20 cellular contexts compared by ENCODE assay signal in genomic region chr3:50531201-50531600, GRCh38. TPM values are rescaled to one million over a fixed set of nuclear protein-coding genes. Genes with fewer than 3 reads are reported as not detected.
DNase-seq lines count a peak whose midpoint lies in the region; ATAC-seq, FAIRE-seq and TF ChIP-seq lines count a peak whose summit lies in the region.
"Had no signal": no experiment of that assay in that cellular context is flagged by ENCODE, and none has a peak within 500 bp of the region (broad histone marks: within the 10 kb centered on the region; RNA-seq: fewer than 3 reads in every experiment).

No MANE protein-coding gene starts in this region.

- peak; percentile 29 for DNase-seq in activated CD8-positive, alpha-beta T cell treated with anti-CD3 and anti-CD28 coated beads for 36 hours
- DNase-seq in activated CD8-positive, alpha-beta T cell treated with anti-CD3 and anti-CD28 coated beads, Interleukin-2, amount 10 ng/mL, durations not matched to agents 7 days and 5 days = no peak
- DNase-seq in stimulated activated naive CD8-positive, alpha-beta T cell treated with anti-CD3 and anti-CD28 coated beads, Interleukin-15, Interleukin-2, amounts not matched to agents 100 U/mL and 50 U/mL, for 24 hours = no peak
- no peak for DNase-seq in stimulated activated naive CD8-positive, alpha-beta T cell treated with anti-CD3 and anti-CD28 coated beads, Interleukin-15, amount 100 ng/mL, for 72 hours
- DNase-seq in H1 (ENCODE audit: low read depth in 1 of 2, low spot score in 2 of 2) (no peak), heart left ventricle (no peak), HPDE6-E6E7 (ENCODE audit: extremely low spot score) (no peak)
- no peak for DNase-seq in stimulated activated effector memory CD8-positive, alpha-beta T cell treated with anti-CD3 and anti-CD28 coated beads, Interleukin-12 subunit alpha, Interleukin-12 subunit beta, amount 100 ng/mL, for 72 hours (ENCODE audit: low spot score in 2 of 2)
- DNase-seq: 8988T; CD4-positive, alpha-beta memory T cell; DMS153; DMS79; GDM1; GM23248; H9 had no signal

- no peak overlapping the region for H3K9ac ChIP-seq in H1 (replicated peaks in 1 of 4; ENCODE audit: extremely low read depth in 1 of 4, low read depth in 3 of 4, low read length in 3 of 4)
- H3K9ac ChIP-seq: BLaER1, GM23248 had no signal

- H2BK20ac ChIP-seq in H1 (ENCODE audit: low read length) = peak overlapping the region; percentile 21; the same call in 1 of the 2 replicates

- H3K4me3 Mint-ChIP-seq in activated CD8-positive, alpha-beta T cell treated with anti-CD3 and anti-CD28 coated beads for 36 hours = no peak overlapping the region
- no peak overlapping the region for H3K4me3 Mint-ChIP-seq in activated CD8-positive, alpha-beta T cell treated with anti-CD3 and anti-CD28 coated beads, Interleukin-2, amount 10 ng/mL, durations not matched to agents 7 days and 5 days
- H3K4me3 Mint-ChIP-seq in stimulated activated naive CD8-positive, alpha-beta T cell treated with anti-CD3 and anti-CD28 coated beads, Interleukin-15, amount 100 ng/mL, for 72 hours = no peak overlapping the region
- no peak overlapping the region for H3K4me3 Mint-ChIP-seq in stimulated activated effector memory CD8-positive, alpha-beta T cell treated with anti-CD3 and anti-CD28 coated beads, Interleukin-12 subunit alpha, Interleukin-12 subunit beta, amount 100 ng/mL, for 72 hours
- H3K4me3 Mint-ChIP-seq: CD4-positive, alpha-beta memory T cell had no signal

- H3K9me3 ChIP-seq in H1 (ENCODE audit: insufficient read depth in 2 of 2, low read depth in 1 of 2, low read length in 1 of 2) (no peaks in the 10 kb centered on the region), heart left ventricle (no peaks in the 10 kb centered on the region)
- H3K9me3 ChIP-seq: BLaER1 had no signal

- no peak overlapping the region for H3K27ac ChIP-seq in H1 (ENCODE audit: low read depth, low read length)
- no peak overlapping the region for H3K27ac ChIP-seq in heart left ventricle
- H3K27ac ChIP-seq: BLaER1, GM23248 had no signal

- no peaks in the 10 kb centered on the region for H3K36me3 ChIP-seq in H1 (ENCODE audit: control insufficient read depth in 2 of 4, insufficient read depth in 4 of 4, low read length in 3 of 4)
- H3K36me3 ChIP-seq in heart left ventricle = no peaks in the 10 kb centered on the region
- H3K36me3 ChIP-seq: BLaER1 had no signal

- peaks cover 1% of the 10 kb centered on the region; the same call in 1 of the 2 replicates for H3K23me2 ChIP-seq in H1 (ENCODE audit: low read depth, low read length)

- 0 out of 2 replicates have a peak overlapping the region, but pooled peaks have one; percentile 29 for H2BK15ac ChIP-seq in H1 (ENCODE audit: low read length)

- TF ChIP-seq EP300 in H1 (IDR thresholded peaks at IDR 0.05; ENCODE audit: borderline replicate concordance in 1 of 2, low read depth in 2 of 2, low read length in 2 of 2) = no peak

- peaks cover 0 to 19% (median 9%) of the 10 kb centered on the region in 4 experiments; a peak in 6 of 7 replicates for H3K4me1 ChIP-seq in H1 (replicated peaks in 1 of 4; ENCODE audit: control insufficient read depth in 3 of 4, insufficient read depth in 4 of 4, low read length in 3 of 4)
- H3K4me1 ChIP-seq in heart left ventricle = peaks cover 0 to 5% (median 0%) of the 10 kb centered on the region in 12 donors

- H3K79me2 ChIP-seq in H1 (ENCODE audit: control insufficient read depth in 1 of 2, insufficient read depth in 2 of 2, low read length in 2 of 2) = no peaks in the 10 kb centered on the region

- no peak overlapping the region for H3K4me3 ChIP-seq in H1 (ENCODE audit: extremely low read depth in 1 of 4, insufficient read depth in 2 of 4, low read depth in 3 of 4, low read length in 4 of 4)
- no peak overlapping the region for H3K4me3 ChIP-seq in heart left ventricle
- H3K4me3 ChIP-seq: BLaER1, GM23248 had no signal

- H3K18ac ChIP-seq in H1 (ENCODE audit: extremely low read depth, low read length) = no peak overlapping the region

- TF ChIP-seq POLR2A in H1 (IDR thresholded peaks at IDR 0.05; ENCODE audit: control extremely low read depth in 1 of 2, low read depth in 2 of 2, low read length in 2 of 2) (no peak), heart left ventricle (IDR thresholded peaks at IDR 0.05) (no peak)

- no peak overlapping the region for H4K8ac ChIP-seq in H1 (ENCODE audit: extremely low read depth, insufficient read depth, low read length)

- H4K91ac ChIP-seq in H1 (replicated peaks; ENCODE audit: insufficient read length, low read length) = peak overlapping the region; percentile 46

- no peak overlapping the region for H3K27ac Mint-ChIP-seq in activated CD8-positive, alpha-beta T cell treated with anti-CD3 and anti-CD28 coated beads for 36 hours
- H3K27ac Mint-ChIP-seq in activated CD8-positive, alpha-beta T cell treated with anti-CD3 and anti-CD28 coated beads, Interleukin-2, amount 10 ng/mL, durations not matched to agents 7 days and 5 days = no peak overlapping the region
- no peak overlapping the region for H3K27ac Mint-ChIP-seq in stimulated activated naive CD8-positive, alpha-beta T cell treated with anti-CD3 and anti-CD28 coated beads, Interleukin-15, amount 100 ng/mL, for 72 hours
- H3K27ac Mint-ChIP-seq in stimulated activated effector memory CD8-positive, alpha-beta T cell treated with anti-CD3 and anti-CD28 coated beads, Interleukin-12 subunit alpha, Interleukin-12 subunit beta, amount 100 ng/mL, for 72 hours = no peak overlapping the region
- H3K27ac Mint-ChIP-seq: CD14-positive monocyte; CD4-positive, alpha-beta memory T cell; H9 had no signal

- H3K4me1 Mint-ChIP-seq in activated CD8-positive, alpha-beta T cell treated with anti-CD3 and anti-CD28 coated beads for 36 hours (ENCODE audit: low read depth) = no peaks in the 10 kb centered on the region
- H3K4me1 Mint-ChIP-seq in activated CD8-positive, alpha-beta T cell treated with anti-CD3 and anti-CD28 coated beads, Interleukin-2, amount 10 ng/mL, durations not matched to agents 7 days and 5 days (ENCODE audit: low read depth) = peaks cover 2% of the 10 kb centered on the region
- H3K4me1 Mint-ChIP-seq in stimulated activated naive CD8-positive, alpha-beta T cell treated with anti-CD3 and anti-CD28 coated beads, Interleukin-15, amount 100 ng/mL, for 72 hours = peaks cover 7% of the 10 kb centered on the region
- H3K4me1 Mint-ChIP-seq in stimulated activated effector memory CD8-positive, alpha-beta T cell treated with anti-CD3 and anti-CD28 coated beads, Interleukin-12 subunit alpha, Interleukin-12 subunit beta, amount 100 ng/mL, for 72 hours = peaks cover 12% of the 10 kb centered on the region
- H3K4me1 Mint-ChIP-seq: CD14-positive monocyte; CD4-positive, alpha-beta memory T cell had no signal

- CTCF ChIA-PET in activated CD8-positive, alpha-beta T cell treated with anti-CD3 and anti-CD28 coated beads for 36 hours (lab: Charles Lee) = interaction anchor here (1.5 kb wide), 2 partner anchors 11 to 12 kb away, joined by 4 to 5 read pairs; no protein-coding TSS in a partner anchor
- CTCF ChIA-PET in activated CD8-positive, alpha-beta T cell treated with anti-CD3 and anti-CD28 coated beads, Interleukin-2, amount 10 ng/mL, durations not matched to agents 7 days and 5 days (lab: Charles Lee) = no interaction called here
- CTCF ChIA-PET in H1 (lab: Charles Lee; ENCODE audit: partially characterized antibody) = interaction anchor here (0.7 to 2.1 kb wide), 5 partner anchors 8 to 73 kb away, joined by 3 to 11 read pairs (median 4); no protein-coding TSS in a partner anchor

- H3K23ac ChIP-seq in H1 (ENCODE audit: insufficient read length) = no peak overlapping the region

- no peaks in the 10 kb centered on the region for H3K79me1 ChIP-seq in H1 (ENCODE audit: low read depth, low read length)

- peak overlapping the region in 1 of 2 experiments; percentile 38; a peak in 1 of 4 replicates for H3K4me2 ChIP-seq in H1 (ENCODE audit: insufficient read depth in 1 of 2, low read depth in 2 of 2, low read length in 2 of 2)

- no peaks in the 10 kb centered on the region for H3K9me3 Mint-ChIP-seq in activated CD8-positive, alpha-beta T cell treated with anti-CD3 and anti-CD28 coated beads for 36 hours
- H3K9me3 Mint-ChIP-seq in activated CD8-positive, alpha-beta T cell treated with anti-CD3 and anti-CD28 coated beads, Interleukin-2, amount 10 ng/mL, durations not matched to agents 7 days and 5 days (ENCODE audit: insufficient read depth) = no peaks in the 10 kb centered on the region
- no peaks in the 10 kb centered on the region for H3K9me3 Mint-ChIP-seq in stimulated activated naive CD8-positive, alpha-beta T cell treated with anti-CD3 and anti-CD28 coated beads, Interleukin-15, amount 100 ng/mL, for 72 hours
- no peaks in the 10 kb centered on the region for H3K9me3 Mint-ChIP-seq in stimulated activated effector memory CD8-positive, alpha-beta T cell treated with anti-CD3 and anti-CD28 coated beads, Interleukin-12 subunit alpha, Interleukin-12 subunit beta, amount 100 ng/mL, for 72 hours
- H3K9me3 Mint-ChIP-seq: CD4-positive, alpha-beta memory T cell; H9 had no signal

- H3K27me3 ChIP-seq in H1 (replicated peaks in 1 of 4; ENCODE audit: control insufficient read depth in 3 of 4, extremely low read depth in 1 of 4, insufficient read depth in 3 of 4, low read length in 3 of 4) (peaks cover 0 to 15% (median 14%) of the 10 kb centered on the region in 4 experiments; a peak in 5 of 7 replicates), heart left ventricle (peaks cover 0 to 15% (median 0%) of the 10 kb centered on the region in 9 donors)

- POLR2A ChIA-PET in activated CD8-positive, alpha-beta T cell treated with anti-CD3 and anti-CD28 coated beads for 36 hours (lab: Charles Lee) = no interaction called here
- POLR2A ChIA-PET in activated CD8-positive, alpha-beta T cell treated with anti-CD3 and anti-CD28 coated beads, Interleukin-2, amount 10 ng/mL, durations not matched to agents 7 days and 5 days (lab: Charles Lee) = no interaction called here
- POLR2A ChIA-PET in H1 (lab: Charles Lee; ENCODE audit: partially characterized antibody) = no interaction called here

- no peak overlapping the region for H3K56ac ChIP-seq in H1 (replicated peaks; ENCODE audit: insufficient read length, low read depth, low read length)

- intact Hi-C loops in activated CD8-positive, alpha-beta T cell treated with anti-CD3 and anti-CD28 coated beads for 36 hours (cut with micrococcal nuclease) = no loop called here
- intact Hi-C loops in heart left ventricle (cut with DNase I) = no loop called here

- H3K14ac ChIP-seq in H1 (ENCODE audit: insufficient read length) = no peak overlapping the region

- H2AK5ac ChIP-seq in H1 (ENCODE audit: low read depth, low read length) = no peak overlapping the region

- TF ChIP-seq CTCF in activated CD8-positive, alpha-beta T cell treated with anti-CD3 and anti-CD28 coated beads for 36 hours (IDR thresholded peaks at IDR 0.05) = no peak
- TF ChIP-seq CTCF in H1 (IDR thresholded peaks at IDR 0.05; ENCODE audit: control extremely low read depth in 1 of 3, insufficient read depth in 1 of 3, low read depth in 1 of 3, low read length in 3 of 3) (no peak), heart left ventricle (IDR thresholded peaks at IDR 0.05) (no peak)

- ATAC-seq in activated CD8-positive, alpha-beta T cell treated with anti-CD3 and anti-CD28 coated beads for 36 hours = no peak
- ATAC-seq in activated CD8-positive, alpha-beta T cell treated with anti-CD3 and anti-CD28 coated beads, Interleukin-2, amount 10 ng/mL, durations not matched to agents 7 days and 5 days = no peak
- peak; percentile 60 for ATAC-seq in stimulated activated naive CD8-positive, alpha-beta T cell treated with anti-CD3 and anti-CD28 coated beads, Interleukin-15, Interleukin-2, amounts not matched to agents 100 U/mL and 50 U/mL, for 24 hours
- no peak for ATAC-seq in stimulated activated naive CD8-positive, alpha-beta T cell treated with anti-CD3 and anti-CD28 coated beads, Interleukin-15, amount 100 ng/mL, for 72 hours
- ATAC-seq in stimulated activated effector memory CD8-positive, alpha-beta T cell treated with anti-CD3 and anti-CD28 coated beads, Interleukin-12 subunit alpha, Interleukin-12 subunit beta, amount 100 ng/mL, for 72 hours = peak; percentile 68
- no peak for ATAC-seq in heart left ventricle

- H2BK12ac ChIP-seq in H1 (ENCODE audit: low read depth, low read length) = no peak overlapping the region

- H2AFZ ChIP-seq in H1 (ENCODE audit: low read length) = no peak overlapping the region
- H2AFZ ChIP-seq: GM23248 had no signal

- 97% methylated on average over 4 of the region's 4 CpGs; no CpG with 5 or more reads in 1 of the 2 experiments for WGBS in H1 (ENCODE audit: extremely low coverage in 1 of 2, insufficient coverage in 1 of 2, insufficient read length in 1 of 2, insufficient replicate concordance in 2 of 2, low coverage in 1 of 2, low lambda C conversion rate in 2 of 2, missing lambda C conversion rate in 1 of 2), 2 experiments
- WGBS in heart left ventricle, 4 donors = 94 to 100% (median 96%) methylated on average over 4 of the region's 4 CpGs

- H3K36me3 Mint-ChIP-seq in activated CD8-positive, alpha-beta T cell treated with anti-CD3 and anti-CD28 coated beads for 36 hours (ENCODE audit: low read depth) = no peaks in the 10 kb centered on the region
- H3K36me3 Mint-ChIP-seq in activated CD8-positive, alpha-beta T cell treated with anti-CD3 and anti-CD28 coated beads, Interleukin-2, amount 10 ng/mL, durations not matched to agents 7 days and 5 days (ENCODE audit: low read depth) = no peaks in the 10 kb centered on the region
- H3K36me3 Mint-ChIP-seq in stimulated activated effector memory CD8-positive, alpha-beta T cell treated with anti-CD3 and anti-CD28 coated beads, Interleukin-12 subunit alpha, Interleukin-12 subunit beta, amount 100 ng/mL, for 72 hours = no peaks in the 10 kb centered on the region
- H3K36me3 Mint-ChIP-seq: CD14-positive monocyte; CD4-positive, alpha-beta memory T cell had no signal

- no peak overlapping the region for H2BK120ac ChIP-seq in H1 (replicated peaks; ENCODE audit: low read depth, low read length)

- no peak overlapping the region for H4K5ac ChIP-seq in H1 (ENCODE audit: insufficient read length, low read depth, low read length)

- H4K20me1 ChIP-seq in H1 (replicated peaks in 1 of 2; ENCODE audit: control insufficient read depth in 1 of 2, insufficient read depth in 2 of 2, low read length in 2 of 2) = no peaks in the 10 kb centered on the region

- peak overlapping the region; percentile 19 for H3K4ac ChIP-seq in H1 (replicated peaks; ENCODE audit: insufficient read length, low read depth, low read length)

- H3K27me3 Mint-ChIP-seq in activated CD8-positive, alpha-beta T cell treated with anti-CD3 and anti-CD28 coated beads for 36 hours = peaks cover 12% of the 10 kb centered on the region
- peaks cover 32% of the 10 kb centered on the region for H3K27me3 Mint-ChIP-seq in activated CD8-positive, alpha-beta T cell treated with anti-CD3 and anti-CD28 coated beads, Interleukin-2, amount 10 ng/mL, durations not matched to agents 7 days and 5 days (ENCODE audit: low read depth)
- peaks cover 45% of the 10 kb centered on the region for H3K27me3 Mint-ChIP-seq in stimulated activated naive CD8-positive, alpha-beta T cell treated with anti-CD3 and anti-CD28 coated beads, Interleukin-15, amount 100 ng/mL, for 72 hours

- H2BK5ac ChIP-seq in H1 (ENCODE audit: low read depth, low read length) = no peak overlapping the region

- TF ChIP-seq RAD21 in H1 (IDR thresholded peaks at IDR 0.05 in 1 of 2, conservative IDR thresholded peaks at IDR 0.05 in 1 of 2; ENCODE audit: low read depth in 2 of 2, low read length in 2 of 2) = no peak

- no peak for FAIRE-seq in H1 (lab: Jason Lieb, UNC)
- FAIRE-seq: GM12892, GM18507 had no signal

RNA-seq across cellular contexts. Expression of gene CACNA2D2, which starts 27.8 kb away (rescaled TPM):
- 1 to 10 TPM; 1.6 to 2.1 TPM for total RNA-seq in activated CD8-positive, alpha-beta T cell treated with anti-CD3 and anti-CD28 coated beads for 36 hours
- under 1 TPM; 0.78 to 0.95 TPM for total RNA-seq in activated CD8-positive, alpha-beta T cell treated with anti-CD3 and anti-CD28 coated beads, Interleukin-2, amount 10 ng/mL, durations not matched to agents 7 days and 5 days
- 14.0 and 14.1 TPM in 2 replicates for total RNA-seq in H1 (2021; fragmentation: NEBNext Ultra II Directional; extraction: Animal tissue kit (Norgen Biotek cat#: 25700))
- polyA plus RNA-seq in H1 (2011; rRNA removed) (24.9 and 25.0 TPM in 2 replicates), heart left ventricle (1 to 10 TPM in 1 of 2 donors, under 1 TPM in 1; 0.49 to 1.5 TPM)
- 14.3 TPM for polyA plus RNA-seq in H1 (2011; cell fraction: cytosol; rRNA removed)
- polyA plus RNA-seq in H1 (2011; cell fraction: nucleus; rRNA removed) = 43.9 TPM
- polyA plus RNA-seq in H1 (2012, experiment 1 of 2) = 16.0 to 28.5 TPM (median 22.8 TPM) in 4 replicates
- 13.3 TPM for polyA plus RNA-seq in H1 (2012, experiment 2 of 2)
- polyA plus RNA-seq in H1 (2013, experiment 1 of 2) = 16.1 TPM
- 13.8 TPM for polyA plus RNA-seq in H1 (2013, experiment 2 of 2)
- 16.8 and 18.9 TPM in 2 replicates for polyA minus RNA-seq in H1 (2011; rRNA and poly(A)+ RNA removed)
- polyA minus RNA-seq in H1 (2011; cell fraction: cytosol; rRNA and poly(A)+ RNA removed) = 14.2 TPM
- 9.4 TPM for polyA minus RNA-seq in H1 (2011; cell fraction: nucleus; rRNA and poly(A)+ RNA removed)
- 1 to 10 TPM in 8 of 9 donors, under 1 TPM in 1; 0.95 to 3.6 (median 2.7) TPM for total RNA-seq in heart left ventricle
- total RNA-seq: Daoy, GM23248 had no signal
- polyA plus RNA-seq: GM23248 had no signal

RNA-seq across cellular contexts. Expression of gene C3orf18, which starts 36.3 kb away (rescaled TPM):
- 10 to 100 TPM; 37.9 to 41.3 TPM for total RNA-seq in activated CD8-positive, alpha-beta T cell treated with anti-CD3 and anti-CD28 coated beads for 36 hours
- total RNA-seq in activated CD8-positive, alpha-beta T cell treated with anti-CD3 and anti-CD28 coated beads, Interleukin-2, amount 10 ng/mL, durations not matched to agents 7 days and 5 days = 10 to 100 TPM; 58.5 to 61.6 TPM
- 7.5 and 8.2 TPM in 2 replicates for total RNA-seq in H1 (2021; fragmentation: NEBNext Ultra II Directional; extraction: Animal tissue kit (Norgen Biotek cat#: 25700))
- 15.0 and 21.9 TPM in 2 replicates for polyA plus RNA-seq in H1 (2011; rRNA removed)
- polyA plus RNA-seq in H1 (2011; cell fraction: cytosol; rRNA removed) = 15.7 TPM
- 25.8 TPM for polyA plus RNA-seq in H1 (2011; cell fraction: nucleus; rRNA removed)
- polyA plus RNA-seq in H1 (2012, experiment 1 of 2) = 7.4 to 15.9 TPM (median 11.4 TPM) in 4 replicates
- polyA plus RNA-seq in H1 (2012, experiment 2 of 2) = 6.3 TPM
- polyA plus RNA-seq in H1 (2013, experiment 1 of 2) = 4.8 TPM
- 3.9 TPM for polyA plus RNA-seq in H1 (2013, experiment 2 of 2)
- 12.0 and 13.5 TPM in 2 replicates for polyA minus RNA-seq in H1 (2011; rRNA and poly(A)+ RNA removed)
- polyA minus RNA-seq in H1 (2011; cell fraction: cytosol; rRNA and poly(A)+ RNA removed) = 5.3 TPM
- 5.2 TPM for polyA minus RNA-seq in H1 (2011; cell fraction: nucleus; rRNA and poly(A)+ RNA removed)
- 10 to 100 TPM; 25.4 to 56.8 (median 40.0) TPM for total RNA-seq in heart left ventricle
- 10 to 100 TPM; 28.7 to 28.9 TPM for polyA plus RNA-seq in heart left ventricle

RNA-seq across cellular contexts. Expression of gene HEMK1, which starts 38.1 kb away (rescaled TPM):
- 100 to 1,000 TPM in 1 of 2 experiments, 10 to 100 TPM in 1; 97.1 to 101 TPM for total RNA-seq in activated CD8-positive, alpha-beta T cell treated with anti-CD3 and anti-CD28 coated beads for 36 hours
- 10 to 100 TPM; 83.3 to 86.0 TPM for total RNA-seq in activated CD8-positive, alpha-beta T cell treated with anti-CD3 and anti-CD28 coated beads, Interleukin-2, amount 10 ng/mL, durations not matched to agents 7 days and 5 days
- 9.6 and 9.7 TPM in 2 replicates for total RNA-seq in H1 (2021; fragmentation: NEBNext Ultra II Directional; extraction: Animal tissue kit (Norgen Biotek cat#: 25700))
- polyA plus RNA-seq in H1 (2011; rRNA removed) = 10.6 and 13.4 TPM in 2 replicates
- polyA plus RNA-seq in H1 (2011; cell fraction: cytosol; rRNA removed) = 13.2 TPM
- polyA plus RNA-seq in H1 (2011; cell fraction: nucleus; rRNA removed) = 26.4 TPM
- polyA plus RNA-seq in H1 (2012, experiment 1 of 2) = 7.1 to 12.4 TPM (median 9.2 TPM) in 4 replicates
- polyA plus RNA-seq in H1 (2012, experiment 2 of 2) = 10.5 TPM
- 9.5 TPM for polyA plus RNA-seq in H1 (2013, experiment 1 of 2)
- polyA plus RNA-seq in H1 (2013, experiment 2 of 2) = 8.7 TPM
- polyA minus RNA-seq in H1 (2011; rRNA and poly(A)+ RNA removed) = 8.1 and 9.2 TPM in 2 replicates
- polyA minus RNA-seq in H1 (2011; cell fraction: cytosol; rRNA and poly(A)+ RNA removed) = 3.8 TPM
- 18.3 TPM for polyA minus RNA-seq in H1 (2011; cell fraction: nucleus; rRNA and poly(A)+ RNA removed)
- 10 to 100 TPM in 7 of 9 donors, 1 to 10 TPM in 2; 7.8 to 19.7 (median 13.8) TPM for total RNA-seq in heart left ventricle
- 10 to 100 TPM; 10.9 to 16.7 TPM for polyA plus RNA-seq in heart left ventricle

Comparison
In these comparisons a context has a peak if more than half of its experiments do, and no peak if none do; other contexts are left out.
1. ATAC-seq: peak in stimulated activated naive CD8-positive, alpha-beta T cell treated with anti-CD3 and anti-CD28 coated beads, Interleukin-15, Interleukin-2, amounts not matched to agents 100 U/mL and 50 U/mL, for 24 hours (single experiment) and stimulated activated effector memory CD8-positive, alpha-beta T cell treated with anti-CD3 and anti-CD28 coated beads, Interleukin-12 subunit alpha, Interleukin-12 subunit beta, amount 100 ng/mL, for 72 hours (single experiment); none in activated CD8-positive, alpha-beta T cell treated with anti-CD3 and anti-CD28 coated beads for 36 hours (single experiment), activated CD8-positive, alpha-beta T cell treated with anti-CD3 and anti-CD28 coated beads, Interleukin-2, amount 10 ng/mL, durations not matched to agents 7 days and 5 days (single experiment), stimulated activated naive CD8-positive, alpha-beta T cell treated with anti-CD3 and anti-CD28 coated beads, Interleukin-15, amount 100 ng/mL, for 72 hours (single experiment) and heart left ventricle (0 of 4).